In genomic region chr14:99626041-99626648, GRCh38 we compare ENCODE assay signal across 21 cellular contexts. TPM values are rescaled to one million over a fixed set of nuclear protein-coding genes. Genes with fewer than 3 reads are reported as not detected.
DNase-seq lines count a peak whose midpoint lies in the region; ATAC-seq, FAIRE-seq and TF ChIP-seq lines count a peak whose summit lies in the region.
"Had no signal": no experiment of that assay in that cellular context is flagged by ENCODE, and none has a peak within 500 bp of the region (broad histone marks: within the 10 kb centered on the region; RNA-seq: fewer than 3 reads in every experiment).

No MANE protein-coding gene starts in this region.

- ATAC-seq in stimulated activated effector memory CD8-positive, alpha-beta T cell treated with anti-CD3 and anti-CD28 coated beads, Interleukin-12 subunit alpha, Interleukin-12 subunit beta, amount 100 ng/mL, for 72 hours: peak; percentile 17

- H4K20me1 ChIP-seq in astrocyte (ENCODE audit: insufficient read depth, low read length): no peaks in the 10 kb centered on the region

- peaks cover 5% of the 10 kb centered on the region for H3K4me1 Mint-ChIP-seq in astrocyte (ENCODE audit: low read depth, unreplicated experiment)
- H3K4me1 Mint-ChIP-seq in stimulated activated effector memory CD8-positive, alpha-beta T cell treated with anti-CD3 and anti-CD28 coated beads, Interleukin-12 subunit alpha, Interleukin-12 subunit beta, amount 100 ng/mL, for 72 hours: peaks cover 7% of the 10 kb centered on the region
- H3K4me1 Mint-ChIP-seq: B cell, CD14-positive monocyte had no signal

- TF ChIP-seq CTCF in HEK293 (tag by site-specific recombination; IDR thresholded peaks at IDR 0.05) (no peak), astrocyte (IDR thresholded peaks at IDR 0.05; ENCODE audit: insufficient read depth, low read depth, low read length) (no peak)

- H3K4me3 Mint-ChIP-seq in astrocyte (ENCODE audit: unreplicated experiment): no peak overlapping the region
- no peak overlapping the region for H3K4me3 Mint-ChIP-seq in stimulated activated effector memory CD8-positive, alpha-beta T cell treated with anti-CD3 and anti-CD28 coated beads, Interleukin-12 subunit alpha, Interleukin-12 subunit beta, amount 100 ng/mL, for 72 hours
- H3K4me3 Mint-ChIP-seq: B cell, CD14-positive monocyte had no signal

- H3K27ac ChIP-seq in HEK293 (ENCODE audit: extremely low read depth, low read depth, low read length) (no peak overlapping the region), astrocyte (ENCODE audit: low read depth, low read length) (no peak overlapping the region)

- H3K9me3 Mint-ChIP-seq in astrocyte (ENCODE audit: unreplicated experiment): peaks cover 2% of the 10 kb centered on the region
- no peaks in the 10 kb centered on the region for H3K9me3 Mint-ChIP-seq in stimulated activated effector memory CD8-positive, alpha-beta T cell treated with anti-CD3 and anti-CD28 coated beads, Interleukin-12 subunit alpha, Interleukin-12 subunit beta, amount 100 ng/mL, for 72 hours

- CTCF ChIA-PET in HEK293 (lab: Yijun Ruan, JAX): interaction anchor here (0.6 to 1.0 kb wide), 3 partner anchors 8 to 1955 kb away, joined by 3 read pairs; no protein-coding TSS in a partner anchor

- H2AFZ ChIP-seq in astrocyte (ENCODE audit: low read depth, low read length): no peak overlapping the region

- H3K27me3 ChIP-seq in astrocyte (ENCODE audit: insufficient read depth, low read length): no peaks in the 10 kb centered on the region

- H3K27ac Mint-ChIP-seq in astrocyte (ENCODE audit: unreplicated experiment): no peak overlapping the region
- H3K27ac Mint-ChIP-seq in stimulated activated effector memory CD8-positive, alpha-beta T cell treated with anti-CD3 and anti-CD28 coated beads, Interleukin-12 subunit alpha, Interleukin-12 subunit beta, amount 100 ng/mL, for 72 hours: no peak overlapping the region
- H3K27ac Mint-ChIP-seq: B cell, CD14-positive monocyte had no signal

- no peak overlapping the region for H3K4me2 ChIP-seq in astrocyte (ENCODE audit: low read length)

- peak; percentile 49 for DNase-seq in astrocyte (ENCODE audit: low read depth)
- peak; percentile 4 for DNase-seq in iPS-NIHi11 (ENCODE audit: low spot score)
- no peak for DNase-seq in stimulated activated effector memory CD8-positive, alpha-beta T cell treated with anti-CD3 and anti-CD28 coated beads, Interleukin-12 subunit alpha, Interleukin-12 subunit beta, amount 100 ng/mL, for 72 hours (ENCODE audit: low spot score in 2 of 2)
- no peak for DNase-seq in activated effector memory CD4-positive, alpha-beta T cell treated with anti-CD3 and anti-CD28 coated beads, Interleukin-2, amount 50 U/mL, for 16 hours
- DNase-seq in SKM-1 treated with dmso at 0.1 percent for 144 hours (lab: John Stamatoyannopoulos, UW; ENCODE audit: unreplicated experiment): no peak
- DNase-seq in cardiac septum (ENCODE audit: low spot score): no peak
- DNase-seq: DMS53, GDM1, H7, Kasumi-1, NCI-H1417, NCI-H1694 treated with DMSO at 0.1 percent for 48 hours, NCI-H446, NCI-H526, SHP77 had no signal

- H3K27me3 Mint-ChIP-seq in astrocyte (ENCODE audit: low read depth, unreplicated experiment): peaks cover 44% of the 10 kb centered on the region

- no peaks in the 10 kb centered on the region for H3K4me1 ChIP-seq in HEK293 (ENCODE audit: control insufficient read depth, insufficient read depth, low read length)
- H3K4me1 ChIP-seq in astrocyte (ENCODE audit: insufficient read depth, low read length): peaks cover 31% of the 10 kb centered on the region

- no peaks in the 10 kb centered on the region for H3K36me3 Mint-ChIP-seq in astrocyte (ENCODE audit: low read depth, unreplicated experiment)
- no peaks in the 10 kb centered on the region for H3K36me3 Mint-ChIP-seq in stimulated activated effector memory CD8-positive, alpha-beta T cell treated with anti-CD3 and anti-CD28 coated beads, Interleukin-12 subunit alpha, Interleukin-12 subunit beta, amount 100 ng/mL, for 72 hours
- H3K36me3 Mint-ChIP-seq: CD14-positive monocyte had no signal

- POLR2A ChIA-PET in HEK293 (lab: Yijun Ruan, JAX): no interaction called here

- no peak overlapping the region for H3K9ac ChIP-seq in astrocyte (ENCODE audit: low read length)

- H3K9me3 ChIP-seq in HEK293 (ENCODE audit: control insufficient read depth, insufficient read depth, low read depth, low read length) (no peaks in the 10 kb centered on the region), astrocyte (ENCODE audit: insufficient read depth, low read depth, low read length) (no peaks in the 10 kb centered on the region)

- no peaks in the 10 kb centered on the region for H3K79me2 ChIP-seq in astrocyte (ENCODE audit: insufficient read depth, low read length)

- intact Hi-C loops in cardiac septum (cut with DNase I): no loop called here

- no peaks in the 10 kb centered on the region for H3K36me3 ChIP-seq in HEK293 (ENCODE audit: control insufficient read depth in 2 of 2, insufficient read depth in 1 of 2, low read length in 2 of 2)
- H3K36me3 ChIP-seq in astrocyte (ENCODE audit: insufficient read depth, low read length): no peaks in the 10 kb centered on the region

- H3K4me3 ChIP-seq in HEK293 (ENCODE audit: low read depth, low read length): no peak overlapping the region
- H3K4me3 ChIP-seq in astrocyte (ENCODE audit: insufficient read depth, low read depth, low read length): no peak overlapping the region

- no peak for FAIRE-seq in astrocyte (lab: Jason Lieb, UNC)
- FAIRE-seq: A204.1, D721Med had no signal

TF ChIP-seq in HEK293, 187 proteins besides CTCF, POLR2A, EP300 and RAD21:
- TF ChIP-seq GLIS2 (tag by site-specific recombination; IDR thresholded peaks at IDR 0.05) (no peak), ZNF600 (tag by site-specific recombination; IDR thresholded peaks at IDR 0.05) (peak; percentile 60), ZFHX2 (tag by site-specific recombination; conservative IDR thresholded peaks at IDR 0.05) (peak; percentile 89), ZNF23 (tag by site-specific recombination; IDR thresholded peaks at IDR 0.05; ENCODE audit: borderline replicate concordance) (no peak), EGR2 (tag by site-specific recombination; IDR thresholded peaks at IDR 0.05; ENCODE audit: low read depth) (peak; percentile 65; the same call in 1 of the 2 replicates)

RNA-seq across cellular contexts. Expression of gene HHIPL1, which starts 18.8 kb away (rescaled TPM):
- 0.86 and 1.1 TPM in 2 replicates for total RNA-seq in astrocyte
- total RNA-seq in cardiac septum: 1.9 TPM
- total RNA-seq: B cell, MCF 10A had no signal

RNA-seq across cellular contexts. Expression of gene CCDC85C, which starts 22.1 kb away (rescaled TPM):
- total RNA-seq in astrocyte (8.4 and 16.6 TPM in 2 replicates), cardiac septum (21.4 TPM)

RNA-seq across cellular contexts. Expression of gene CYP46A1, which starts 58.0 kb away (rescaled TPM):
- total RNA-seq in astrocyte (0.41 and 0.52 TPM in 2 replicates), cardiac septum (5.5 TPM)

Comparison
In these comparisons a context has a peak if more than half of its experiments do, and no peak if none do; other contexts are left out.
1. DNase-seq: peak in astrocyte (single experiment) and iPS-NIHi11 (single experiment); none in stimulated activated effector memory CD8-positive, alpha-beta T cell treated with anti-CD3 and anti-CD28 coated beads, Interleukin-12 subunit alpha, Interleukin-12 subunit beta, amount 100 ng/mL, for 72 hours (0 of 2), activated effector memory CD4-positive, alpha-beta T cell treated with anti-CD3 and anti-CD28 coated beads, Interleukin-2, amount 50 U/mL, for 16 hours (single experiment), SKM-1 treated with dmso at 0.1 percent for 144 hours (single experiment) and cardiac septum (single experiment).